ENCODE assay signal across 23 cellular contexts in genomic region chrX:33065415-33065814, GRCh38.
DNase-seq lines count a peak whose midpoint lies in the region; ATAC-seq, FAIRE-seq and TF ChIP-seq lines count a peak whose summit lies in the region.
"Had no signal": no experiment of that assay in that cellular context is flagged by ENCODE, and none has a peak within 500 bp of the region (broad histone marks: within the 10 kb centered on the region; RNA-seq: fewer than 3 reads in every experiment).

No MANE protein-coding gene starts in this region.

- H3K36me3 ChIP-seq in stomach: no peaks in the 10 kb centered on the region
- H3K36me3 ChIP-seq: BE2C, BLaER1 had no signal

- no peaks in the 10 kb centered on the region for H3K9me3 ChIP-seq in A549
- H3K9me3 ChIP-seq in stomach: no peaks in the 10 kb centered on the region
- H3K9me3 ChIP-seq: BE2C, BLaER1, Caco-2 had no signal

- DNase-seq in A549 (ENCODE audit: low read depth in 1 of 2, low spot score in 1 of 2) (no peak), SK-MEL-5 (ENCODE audit: low read depth, low spot score) (peak; percentile 28), foreskin melanocyte (peak; percentile 52), pons (ENCODE audit: low spot score) (peak; percentile 23), Right ventricle myocardium inferior (ENCODE audit: missing footprints) (no peak), NCI-H2081 (lab: John Stamatoyannopoulos, UW) (no peak), stomach (no peak)
- DNase-seq: ACHN; BE2C; C1 segment of cervical spinal cord; Caco-2; Calu3; CD4-positive, alpha-beta memory T cell; CD4-positive, CD25-positive, alpha-beta regulatory T cell; CD8-positive, alpha-beta memory T cell; DMS79 treated with DMSO at 0.1 percent for 48 hours; GF-D8 had no signal

- no peaks in the 10 kb centered on the region for H3K27me3 ChIP-seq in stomach
- H3K27me3 ChIP-seq: BE2C had no signal

- POLR2A ChIA-PET in A549 (lab: Yijun Ruan, JAX): no interaction called here

- H3K4me1 ChIP-seq in A549 (no peaks in the 10 kb centered on the region), stomach (no peaks in the 10 kb centered on the region)
- H3K4me1 ChIP-seq: BE2C, BLaER1, Caco-2 had no signal

- H3K4me3 ChIP-seq in A549: no peak overlapping the region
- no peak overlapping the region for H3K4me3 ChIP-seq in stomach
- H3K4me3 ChIP-seq: BLaER1 had no signal

- no peak overlapping the region for H3K27ac ChIP-seq in A549
- no peak overlapping the region for H3K27ac ChIP-seq in stomach
- H3K27ac ChIP-seq: 22Rv1, BLaER1 had no signal

- H3K4me2 ChIP-seq in A549: no peak overlapping the region
- H3K4me2 ChIP-seq: BLaER1 had no signal

- peak; percentile 88 for FAIRE-seq in A549 (lab: Jason Lieb, UNC)
- FAIRE-seq: D721Med, G401.6, GM12891, GM19239 had no signal

- CTCF ChIA-PET in A549 (lab: Yijun Ruan, JAX): no interaction called here

- no peak for TF ChIP-seq POLR2A in A549 (IDR thresholded peaks at IDR 0.05; ENCODE audit: low read length)
- TF ChIP-seq POLR2A in stomach (IDR thresholded peaks at IDR 0.05): no peak

- in situ Hi-C loops in SK-MEL-5 (cut with HindIII; ENCODE audit: low pct_unique_long_range_greater_than_20kb, low sequenced_read_pairs): no loop called here

- intact Hi-C loops in Right ventricle myocardium inferior (cut with DNase I): no loop called here
- intact Hi-C loops in stomach (cut with DNase I; ENCODE audit: low total_unique reads): no loop called here

- TF ChIP-seq EP300 in A549 (IDR thresholded peaks at IDR 0.05) (no peak), stomach (IDR thresholded peaks at IDR 0.05) (no peak)

- TF ChIP-seq CTCF in A549 (IDR thresholded peaks at IDR 0.05): no peak
- TF ChIP-seq CTCF in stomach (IDR thresholded peaks at IDR 0.05): no peak

- ATAC-seq in A549 (no peak), Right ventricle myocardium inferior (no peak)

- 74% methylated on average over 1 of the region's 1 CpG for WGBS in A549 (ENCODE audit: missing lambda C conversion rate)
- WGBS in stomach, 5 donors: 71 to 92% (median 89%) methylated on average over 1 of the region's 1 CpG

- no peak for TF ChIP-seq RAD21 in A549 (conservative IDR thresholded peaks at IDR 0.05 in 1 of 2, IDR thresholded peaks at IDR 0.05 in 1 of 2)

TF ChIP-seq in A549, 52 proteins besides CTCF, POLR2A, EP300 and RAD21:
- TF ChIP-seq FOSL2 (IDR thresholded peaks at IDR 0.05): no peak
- TF ChIP-seq FOSL2 (CRISPR knock-in tag; IDR thresholded peaks at IDR 0.05): no peak
- no peak for TF ChIP-seq ELK1 (IDR thresholded peaks at IDR 0.05; ENCODE audit: low read depth, low read length)
- TF ChIP-seq ESRRA (IDR thresholded peaks at IDR 0.05; ENCODE audit: borderline replicate concordance, low read length): no peak
- TF ChIP-seq KDM1A (IDR thresholded peaks at IDR 0.05; ENCODE audit: low read depth): no peak
- TF ChIP-seq BCL3 (IDR thresholded peaks at IDR 0.05): no peak
- TF ChIP-seq GATA3 (IDR thresholded peaks at IDR 0.05; ENCODE audit: borderline replicate concordance): no peak
- no peak for TF ChIP-seq POLR2AphosphoS2 (conservative IDR thresholded peaks at IDR 0.05; ENCODE audit: low read length)

Comparison
In these comparisons a context has a peak if more than half of its experiments do, and no peak if none do; other contexts are left out.
1. DNase-seq: peak in SK-MEL-5 (single experiment), foreskin melanocyte (single experiment) and pons (single experiment); none in A549 (0 of 2), Right ventricle myocardium inferior (single experiment), NCI-H2081 (0 of 2) and stomach (single experiment).